In genomic region chr1:173056355-173056754, GRCh38 we compare ENCODE assay signal across 22 cellular contexts. TPM values are rescaled to one million over a fixed set of nuclear protein-coding genes. Genes with fewer than 3 reads are reported as not detected.
"Had no signal": no experiment of that assay in that cellular context is flagged by ENCODE, and none has a peak within 500 bp of the region (broad histone marks: within the 10 kb centered on the region; RNA-seq: fewer than 3 reads in every experiment).

No MANE protein-coding gene starts in this region.

- H3K4me3 ChIP-seq: cardiac muscle cell, gastrocnemius medialis, mucosa of descending colon, suprapubic skin, tibial nerve had no signal

- H3K27me3 ChIP-seq: cardiac muscle cell, gastrocnemius medialis, suprapubic skin, tibial nerve had no signal

- H3K4me1 ChIP-seq: parathyroid adenoma, tibial nerve had no signal

- ATAC-seq: activated T-cell treated with anti-CD3 and anti-CD28 coated beads, Interleukin-2, amount 50 U/mL, for 72 hours; gastrocnemius medialis; left cardiac atrium; mucosa of descending colon; right cardiac atrium; stimulated activated effector memory CD8-positive, alpha-beta T cell treated with anti-CD3 and anti-CD28 coated beads, Interleukin-12 subunit alpha, Interleukin-12 subunit beta, amount 100 ng/mL, for 72 hours; stimulated activated naive CD8-positive, alpha-beta T cell treated with anti-CD3 and anti-CD28 coated beads, Interleukin-15, amount 100 ng/mL, for 72 hours had no signal

- DNase-seq: activated CD4-positive, alpha-beta memory T cell treated with anti-CD3 and anti-CD28 coated beads for 36 hours; activated CD4-positive, alpha-beta T cell treated with anti-CD3 and anti-CD28 coated beads for 48 hours; activated effector memory CD4-positive, alpha-beta T cell treated with Interleukin-2 at 50 U/mL for 16 hours; activated naive CD4-positive, alpha-beta T cell treated with anti-CD3 and anti-CD28 coated beads, Interleukin-2, amount 10 ng/mL, durations not matched to agents 7 days and 5 days; activated T-cell treated with anti-CD3 and anti-CD28 coated beads, Interleukin-2, amount 50 U/mL, for 72 hours; amygdala; effector CD4-positive, alpha-beta T cell; gastrocnemius medialis; hypothalamus; left cardiac atrium; mucosa of descending colon; nephron progenitor cell; right cardiac atrium; stimulated activated CD4-positive, alpha-beta T cell treated with anti-CD3 and anti-CD28 coated beads, Interleukin-12 subunit alpha, Interleukin-12 subunit beta, amount 100 ng/mL, for 4 hours; stimulated activated naive CD8-positive, alpha-beta T cell treated with anti-CD3 and anti-CD28 coated beads, Interleukin-15, amount 100 ng/mL, for 72 hours had no signal

- H3K36me3 ChIP-seq: cardiac muscle cell, gastrocnemius medialis, suprapubic skin, tibial nerve had no signal

- H3K9me3 ChIP-seq: gastrocnemius medialis, mucosa of descending colon, suprapubic skin, tibial nerve had no signal

- H3K27ac ChIP-seq: cardiac muscle cell, gastrocnemius medialis, parathyroid adenoma, suprapubic skin, tibial nerve had no signal

RNA-seq across cellular contexts. Expression of gene TNFSF18, which starts 5.6 kb away (rescaled TPM):
- total RNA-seq: activated CD4-positive, alpha-beta memory T cell treated with anti-CD3 and anti-CD28 coated beads for 36 hours; activated T-cell treated with anti-CD3 and anti-CD28 coated beads, Interleukin-2, amount 50 U/mL, for 72 hours; chondrocyte; gastrocnemius medialis; right cardiac atrium; T-helper 2 cell treated with Interferon-gamma antibody and Interleukin-4, amounts not matched to agents 100 ng/mL and 5 ng/mL, for 36 hours; tibial nerve had no signal
